Comparison of ENCODE assay signal across 27 cellular contexts in the genomic region with DNA sequence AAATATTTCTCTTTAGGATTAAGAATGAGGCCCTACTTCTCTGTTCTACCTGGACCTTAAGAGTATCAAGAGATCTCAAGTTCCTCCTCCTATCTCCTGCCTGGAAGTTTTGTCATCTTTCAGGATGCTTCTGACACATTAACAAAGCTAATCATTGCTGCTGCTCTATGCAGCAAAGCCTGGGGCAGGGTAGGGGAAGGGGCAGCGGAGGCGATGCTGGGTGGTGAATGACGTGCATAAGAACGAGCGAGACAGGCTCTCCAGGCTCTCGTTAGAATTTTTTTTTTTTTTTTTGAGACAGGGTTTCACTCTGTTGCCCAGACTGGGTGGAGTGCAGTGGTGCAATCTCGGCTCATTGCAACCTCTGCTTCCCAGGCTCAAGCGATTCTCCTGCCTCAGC. TPM values are rescaled to one million over a fixed set of nuclear protein-coding genes. Genes with fewer than 3 reads are reported as not detected.
"Had no signal": no experiment of that assay in that cellular context is flagged by ENCODE, and none has a peak within 500 bp of the region (broad histone marks: within the 10 kb centered on the region; RNA-seq: fewer than 3 reads in every experiment).

No MANE protein-coding gene starts in this region.

- H3K9me3 ChIP-seq: stomach, suprapubic skin, testis, thoracic aorta, thyroid gland, tibial artery, tibial nerve, transverse colon, upper lobe of left lung, upper lobe of right lung, uterus, vagina had no signal

- ATAC-seq: stimulated activated effector memory CD8-positive, alpha-beta T cell treated with anti-CD3 and anti-CD28 coated beads, Interleukin-12 subunit alpha, Interleukin-12 subunit beta, amount 100 ng/mL, for 72 hours; stimulated activated memory B cell treated with anti-CD40 and anti-IgM and Interleukin-4, amounts not matched to agents 10 μg/mL and 1 μg/mL and 100 μg/mL, for 72 hours; stimulated activated naive CD8-positive, alpha-beta T cell treated with anti-CD3 and anti-CD28 coated beads, Interleukin-15, amount 100 ng/mL, for 72 hours; stimulated activated naive CD8-positive, alpha-beta T cell treated with anti-CD3 and anti-CD28 coated beads, Interleukin-15, Interleukin-2, amounts not matched to agents 100 U/mL and 50 U/mL, for 24 hours; upper lobe of right lung had no signal

- H3K4me1 ChIP-seq: suprapubic skin, testis, thyroid gland, tibial artery, tibial nerve, upper lobe of left lung, upper lobe of right lung, uterus, vagina had no signal

- H3K27ac ChIP-seq: suprapubic skin, testis, thoracic aorta, thyroid gland, tibial artery, tibial nerve, upper lobe of left lung, upper lobe of right lung, uterus, vagina had no signal

- DNase-seq: stimulated activated CD4-positive, alpha-beta T cell treated with anti-CD3 and anti-CD28 coated beads, Interleukin-2, amount 100 ng/mL, for 48 hours; stimulated activated CD4-positive, alpha-beta T cell treated with anti-CD3 and anti-CD28 coated beads, Interleukin-4, amount 100 ng/mL, for 1 hour; stimulated activated CD4-positive, alpha-beta T cell treated with anti-CD3 and anti-CD28 coated beads, Interleukin-4, amount 100 ng/mL, for 24 hours; stimulated activated CD4-positive, alpha-beta T cell treated with anti-CD3 and anti-CD28 coated beads, Interleukin-4, amount 100 ng/mL, for 4 hours; stimulated activated CD8-positive, alpha-beta memory T cell treated with anti-CD3 and anti-CD28 coated beads, Interleukin-4, amount 100 ng/mL, for 48 hours; stimulated activated naive B cell treated with anti-CD40 and anti-IgM and Interleukin-4, amounts not matched to agents 10 μg/mL and 1 μg/mL and 100 μg/mL, for 72 hours; stimulated activated naive CD4-positive, alpha-beta T cell; stimulated activated naive CD4-positive, alpha-beta T cell treated with Interleukin-2 at 50 U/mL for 16 hours; stimulated activated naive CD8-positive, alpha-beta T cell treated with anti-CD3 and anti-CD28 coated beads, Interleukin-15, amount 100 ng/mL, for 72 hours; stimulated activated naive CD8-positive, alpha-beta T cell treated with anti-CD3 and anti-CD28 coated beads, Interleukin-15, Interleukin-2, amounts not matched to agents 100 U/mL and 50 U/mL, for 24 hours; stomach; substantia nigra; testis; thyroid gland; tibial artery; transverse colon; upper lobe of left lung; upper lobe of right lung; uterus had no signal

- H3K4me3 ChIP-seq: stomach, suprapubic skin, testis, thoracic aorta, thyroid gland, tibial artery, tibial nerve, transverse colon, upper lobe of left lung, upper lobe of right lung, uterus, vagina had no signal

- H3K36me3 ChIP-seq: thoracic aorta, tibial artery, tibial nerve, upper lobe of left lung, upper lobe of right lung, uterus had no signal

- H3K27me3 ChIP-seq: stomach, suprapubic skin, testis, thyroid gland, tibial artery, tibial nerve, transverse colon, upper lobe of left lung, upper lobe of right lung, uterus, vagina had no signal

RNA-seq across cellular contexts. Expression of a gene that starts 37.8 kb away (rescaled TPM):
- total RNA-seq: thyroid gland, tibial nerve, ureter, vagina had no signal
- polyA plus RNA-seq: urinary bladder had no signal
